Comparison of ENCODE assay signal across 8 cellular contexts in the genomic region with DNA sequence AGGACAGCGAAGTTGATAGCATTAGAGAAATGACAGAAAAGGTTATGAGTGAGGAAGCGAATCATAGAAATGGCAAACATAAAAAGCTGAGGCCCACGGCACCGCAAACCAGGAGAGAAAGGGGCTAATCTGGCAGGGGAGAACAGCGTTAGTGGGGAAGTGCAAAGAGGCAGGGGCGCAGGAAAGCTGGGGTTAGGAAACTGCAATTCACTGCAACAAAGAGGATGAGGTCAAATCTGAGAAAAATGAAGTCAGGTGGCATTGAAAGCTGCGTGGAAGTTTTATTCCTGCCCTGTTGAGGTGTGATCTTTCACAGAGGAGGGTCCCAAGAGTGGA. TPM values are rescaled to one million over a fixed set of nuclear protein-coding genes. Genes with fewer than 3 reads are reported as not detected.
DNase-seq lines count a peak whose midpoint lies in the region; ATAC-seq and TF ChIP-seq lines count a peak whose summit lies in the region.

No MANE protein-coding gene starts in this region.

- intact Hi-C loops in mammary epithelial cell (cut with micrococcal nuclease): no loop called here
- intact Hi-C loops in lower lobe of right lung (cut with DNase I): no loop called here
- intact Hi-C loops in vagina (cut with DNase I): no loop called here

- H3K27me3 ChIP-seq in mammary epithelial cell (ENCODE audit: insufficient read depth, low read length) (no peaks in the 10 kb centered on the region), lower lobe of right lung (ENCODE audit: low read depth) (no peaks in the 10 kb centered on the region), vagina (no peaks in the 10 kb centered on the region)

- no peak for TF ChIP-seq POLR2A in NB4 (IDR thresholded peaks at IDR 0.05; ENCODE audit: extremely low read depth, insufficient read length)
- no peak for TF ChIP-seq POLR2A in vagina (IDR thresholded peaks at IDR 0.05)

- TF ChIP-seq CTCF in NB4 (IDR thresholded peaks at IDR 0.05; ENCODE audit: low read depth, low read length) (no peak), mammary epithelial cell (conservative IDR thresholded peaks at IDR 0.05 in 1 of 2, IDR thresholded peaks at IDR 0.05 in 1 of 2; ENCODE audit: extremely low read depth in 1 of 2, insufficient read depth in 1 of 2, low read depth in 1 of 2, low read length in 2 of 2) (no peak), lower lobe of right lung (IDR thresholded peaks at IDR 0.05) (no peak), vagina (IDR thresholded peaks at IDR 0.05) (no peak)

- dilution Hi-C loops in mammary epithelial cell (cut with HindIII; ENCODE audit: low sequenced_read_pairs): no loop called here

- WGBS in mammary epithelial cell (ENCODE audit: low coverage, missing lambda C conversion rate): 8% methylated on average over 7 of the region's 7 CpGs

- CTCF ChIA-PET in mammary epithelial cell (lab: Charles Lee; ENCODE audit: low non-redundant PET): no interaction called here

- in situ Hi-C loops in mammary epithelial cell (cut with MboI; ENCODE audit: low sequenced_read_pairs in 2 of 2): no loop called here

- no peaks in the 10 kb centered on the region for H4K20me1 ChIP-seq in mammary epithelial cell (ENCODE audit: insufficient read depth, low read length)

- H3K9me3 ChIP-seq in mammary epithelial cell (replicated peaks; ENCODE audit: insufficient read depth, low read length) (no peaks in the 10 kb centered on the region), lower lobe of right lung (no peaks in the 10 kb centered on the region), vagina (no peaks in the 10 kb centered on the region)

- peak overlapping the region; percentile 85 for H3K4me3 ChIP-seq in NB4 (ENCODE audit: low read depth, low read length)
- H3K4me3 ChIP-seq in mammary epithelial cell (replicated peaks in 1 of 3; ENCODE audit: insufficient read depth in 1 of 3, low read depth in 2 of 3, low read length in 3 of 3): peak overlapping the region; percentile 75 to 96 (median 86)
- peak overlapping the region; percentile 99 for H3K4me3 ChIP-seq in lower lobe of right lung
- H3K4me3 ChIP-seq in vagina: peak overlapping the region; percentile 90 to 98

- H3K4me1 ChIP-seq in mammary epithelial cell (ENCODE audit: insufficient read depth, low read length) (peaks cover 11% of the 10 kb centered on the region), lower lobe of right lung (peaks cover 16% of the 10 kb centered on the region), vagina (peaks cover 23% of the 10 kb centered on the region)

- ATAC-seq in lower lobe of right lung (peak in 1 of 2 donors; percentile 2), HG02642 (IDR thresholded peaks at IDR 0.05; ENCODE audit: poor library complexity, unreplicated experiment) (no peak)

- peak overlapping the region; percentile 73 for H3K4me2 ChIP-seq in mammary epithelial cell (ENCODE audit: insufficient read depth, low read depth, low read length)

- H2AFZ ChIP-seq in mammary epithelial cell (ENCODE audit: low read depth, low read length): peak overlapping the region; percentile 89

- peak overlapping the region; percentile 41 for H3K9ac ChIP-seq in mammary epithelial cell (ENCODE audit: insufficient read depth, low read length)

- H3K27ac ChIP-seq in mammary epithelial cell (ENCODE audit: insufficient read depth, low read depth, low read length) (peak overlapping the region; percentile 47), lower lobe of right lung (peak overlapping the region; percentile 73), vagina (peak overlapping the region; percentile 90)

- no peaks in the 10 kb centered on the region for H3K36me3 ChIP-seq in mammary epithelial cell (ENCODE audit: insufficient read depth, low read length)
- H3K36me3 ChIP-seq in lower lobe of right lung: no peaks in the 10 kb centered on the region
- no peaks in the 10 kb centered on the region for H3K36me3 ChIP-seq in vagina

- DNase-seq in NCI-H146 (lab: John Stamatoyannopoulos, UW) (peak; percentile 45), NCI-H146 treated with DMSO at 0.1 percent for 48 hours (lab: John Stamatoyannopoulos, UW; ENCODE audit: unreplicated experiment) (no peak), NB4 (ENCODE audit: low read depth) (peak; percentile 64), mammary epithelial cell (no peak), lower lobe of right lung (no peak), vagina (ENCODE audit: extremely low spot score in 2 of 2) (no peak), activated gamma-delta T cell (lab: John Stamatoyannopoulos, UW) (no peak)

- H3K79me2 ChIP-seq in mammary epithelial cell (ENCODE audit: insufficient read depth, low read length): peaks cover 43% of the 10 kb centered on the region

- BruUV-seq in mammary epithelial cell (replicated peaks; lab: Mats Ljungman, UMichigan): no TSS peak

RNA-seq across cellular contexts. Expression of a gene that starts 0.6 kb away (rescaled TPM):
- total RNA-seq in mammary epithelial cell: 10 to 100 TPM; 35.0 to 43.2 TPM
- polyA plus RNA-seq in mammary epithelial cell: 36.8 TPM
- polyA minus RNA-seq in mammary epithelial cell: 37.0 TPM
- 48.8 TPM for total RNA-seq in lower lobe of right lung
- 31.7 TPM for total RNA-seq in vagina

Comparison
In these comparisons a context has a peak if more than half of its experiments do, and no peak if none do; other contexts are left out.
1. DNase-seq: peak in NCI-H146 (single experiment) and NB4 (single experiment); none in NCI-H146 treated with DMSO at 0.1 percent for 48 hours (single experiment), mammary epithelial cell (single experiment), lower lobe of right lung (single experiment), vagina (0 of 2) and activated gamma-delta T cell (single experiment).
2. Peak in every context shown above with its lines, with median percentiles within 50 percentile points of each other: H3K4me3 ChIP-seq and H3K27ac ChIP-seq.